Comparison of ENCODE assay signal across 22 cellular contexts in genomic region chr3:78134496-78134895, GRCh38.
DNase-seq lines count a peak whose midpoint lies in the region; ATAC-seq and TF ChIP-seq lines count a peak whose summit lies in the region.
"Had no signal": no experiment of that assay in that cellular context is flagged by ENCODE, and none has a peak within 500 bp of the region (broad histone marks: within the 10 kb centered on the region; RNA-seq: fewer than 3 reads in every experiment).

No MANE protein-coding gene starts in this region.

- no peak overlapping the region for H3K4me3 Mint-ChIP-seq in endodermal cell
- no peak overlapping the region for H3K4me3 Mint-ChIP-seq in naive thymus-derived CD4-positive, alpha-beta T cell
- H3K4me3 Mint-ChIP-seq: B cell; CD4-positive, alpha-beta T cell; CD8-positive, alpha-beta T cell had no signal

- H3K56ac ChIP-seq in mesendoderm (ENCODE audit: low read length), result no peak overlapping the region

- H3K27ac ChIP-seq in Karpas-422 (ENCODE audit: low read length) (no peak overlapping the region; the same call in 1 of the 2 replicates), endodermal cell (ENCODE audit: low read depth, low read length) (no peak overlapping the region), mesendoderm (ENCODE audit: low read depth, low read length) (no peak overlapping the region)
- no peak overlapping the region for H3K27ac ChIP-seq in naive thymus-derived CD4-positive, alpha-beta T cell (ENCODE audit: low read depth, low read length)
- H3K27ac ChIP-seq: 22Rv1; A549; BLaER1 treated with 17β-estradiol and CSF1 and Interleukin-3, amounts not matched to agents 10 nM and 100 nM; C4-2B had no signal

- H2BK15ac ChIP-seq in mesendoderm (replicated peaks; ENCODE audit: low read depth), result no peak overlapping the region

- H2AFZ ChIP-seq in Karpas-422 (ENCODE audit: low read length), result peak overlapping the region; percentile 29; the same call in 1 of the 2 replicates

- no peaks in the 10 kb centered on the region for H3K36me3 Mint-ChIP-seq in endodermal cell (ENCODE audit: low read depth)
- peaks cover 0 to 2% (median 0%) of the 10 kb centered on the region in 5 donors for H3K36me3 Mint-ChIP-seq in naive thymus-derived CD4-positive, alpha-beta T cell
- H3K36me3 Mint-ChIP-seq: CD8-positive, alpha-beta T cell had no signal

- H3K79me2 ChIP-seq in Karpas-422 (ENCODE audit: low read length), result no peaks in the 10 kb centered on the region
- H3K79me2 ChIP-seq in mesendoderm (ENCODE audit: control insufficient read depth, insufficient read depth, low read length), result no peaks in the 10 kb centered on the region

- H4K20me1 ChIP-seq in Karpas-422 (ENCODE audit: insufficient read depth, low read depth, low read length), result no peaks in the 10 kb centered on the region
- H4K20me1 ChIP-seq: BLaER1 treated with 17β-estradiol and CSF1 and Interleukin-3, amounts not matched to agents 10 nM and 100 nM had no signal

- H3K27me3 Mint-ChIP-seq in endodermal cell (ENCODE audit: insufficient read depth), result no peaks in the 10 kb centered on the region
- no peaks in the 10 kb centered on the region for H3K27me3 Mint-ChIP-seq in naive thymus-derived CD4-positive, alpha-beta T cell
- H3K27me3 Mint-ChIP-seq: B cell; CD4-positive, alpha-beta T cell had no signal

- H3K9me3 ChIP-seq in Karpas-422 (ENCODE audit: low read length), result no peaks in the 10 kb centered on the region
- no peaks in the 10 kb centered on the region for H3K9me3 ChIP-seq in endodermal cell (ENCODE audit: control insufficient read depth, low read length)
- no peaks in the 10 kb centered on the region for H3K9me3 ChIP-seq in naive thymus-derived CD4-positive, alpha-beta T cell (ENCODE audit: control insufficient read depth in 2 of 3, low read length in 3 of 3)
- H3K9me3 ChIP-seq: A549, Caco-2 had no signal

- H3K9me3 Mint-ChIP-seq in endodermal cell, result no peaks in the 10 kb centered on the region
- H3K9me3 Mint-ChIP-seq in naive thymus-derived CD4-positive, alpha-beta T cell, result peaks cover 0 to 21% (median 5%) of the 10 kb centered on the region in 11 donors

- DNase-seq in Karpas-422, result no peak
- peak; percentile 65 for DNase-seq in endodermal cell
- peak; percentile 30 for DNase-seq in mesendoderm
- no peak for DNase-seq in naive thymus-derived CD4-positive, alpha-beta T cell
- DNase-seq: AML-193; Caco-2; Calu3; CD4-positive, alpha-beta T cell; CD8-positive, alpha-beta T cell; DMS153; DMS53; DMS79; DND-41; EL; GDM1 had no signal

- no peak overlapping the region for H3K4ac ChIP-seq in mesendoderm (ENCODE audit: low read depth, low read length)

- H3K9ac ChIP-seq in Karpas-422 (ENCODE audit: low read length) (no peak overlapping the region), endodermal cell (ENCODE audit: extremely low read depth, low read length, poor library complexity, severe bottlenecking) (no peak overlapping the region), mesendoderm (ENCODE audit: low read length) (no peak overlapping the region)
- H3K9ac ChIP-seq: BLaER1 treated with 17β-estradiol and CSF1 and Interleukin-3, amounts not matched to agents 10 nM and 100 nM had no signal

- TF ChIP-seq CTCF in endodermal cell (conservative IDR thresholded peaks at IDR 0.05), result no peak

- no peak overlapping the region for H3K23ac ChIP-seq in mesendoderm (ENCODE audit: low read length)

- H2BK5ac ChIP-seq in mesendoderm (ENCODE audit: low read length), result no peak overlapping the region

- H3K36me3 ChIP-seq in Karpas-422 (ENCODE audit: insufficient read depth, low read length) (no peaks in the 10 kb centered on the region), endodermal cell (ENCODE audit: control insufficient read depth, insufficient read depth, low read length) (no peaks in the 10 kb centered on the region), mesendoderm (ENCODE audit: control insufficient read depth, insufficient read depth, low read length) (no peaks in the 10 kb centered on the region)
- no peaks in the 10 kb centered on the region for H3K36me3 ChIP-seq in naive thymus-derived CD4-positive, alpha-beta T cell (ENCODE audit: control insufficient read depth in 2 of 3, insufficient read depth in 3 of 3, low read length in 3 of 3)
- H3K36me3 ChIP-seq: BLaER1 treated with 17β-estradiol and CSF1 and Interleukin-3, amounts not matched to agents 10 nM and 100 nM had no signal

- CTCF ChIA-PET in naive thymus-derived CD4-positive, alpha-beta T cell (lab: Charles Lee), result no interaction called here

- H3K27me3 ChIP-seq in Karpas-422 (ENCODE audit: low read length), result no peaks in the 10 kb centered on the region
- H3K27me3 ChIP-seq in endodermal cell (ENCODE audit: control insufficient read depth, insufficient read depth, low read length, poor library complexity, severe bottlenecking), result no peaks in the 10 kb centered on the region
- H3K27me3 ChIP-seq in mesendoderm (ENCODE audit: insufficient read depth, low read length, poor library complexity), result no peaks in the 10 kb centered on the region
- no peaks in the 10 kb centered on the region for H3K27me3 ChIP-seq in naive thymus-derived CD4-positive, alpha-beta T cell (ENCODE audit: control insufficient read depth in 2 of 2, insufficient read depth in 2 of 2, low read length in 2 of 2)
- H3K27me3 ChIP-seq: BLaER1 treated with 17β-estradiol and CSF1 and Interleukin-3, amounts not matched to agents 10 nM and 100 nM had no signal

- intact Hi-C loops in naive thymus-derived CD4-positive, alpha-beta T cell (cut with micrococcal nuclease), result no loop called here

- peaks cover 8% of the 10 kb centered on the region for H3K4me1 Mint-ChIP-seq in endodermal cell
- no peaks in the 10 kb centered on the region for H3K4me1 Mint-ChIP-seq in naive thymus-derived CD4-positive, alpha-beta T cell
- H3K4me1 Mint-ChIP-seq: B cell had no signal

- 89 to 90% methylated on average over 2 to 3 of the region's 3 CpGs for WGBS in endodermal cell (ENCODE audit: insufficient coverage in 1 of 2, insufficient read length in 1 of 2), 2 experiments
- whole genome bisulfite sequencing in mesendoderm (ENCODE audit: extremely low coverage, insufficient coverage, low lambda C conversion rate), result no CpG with 5 or more reads among the region's 3 CpGs

- no peak overlapping the region for H4K8ac ChIP-seq in mesendoderm (ENCODE audit: low read depth, low read length)

- H3K79me1 ChIP-seq in mesendoderm (ENCODE audit: low read length), result no peaks in the 10 kb centered on the region

- ATAC-seq in naive thymus-derived CD4-positive, alpha-beta T cell, result no peak
- ATAC-seq in HG03196 (IDR thresholded peaks at IDR 0.05; ENCODE audit: unreplicated experiment), result no peak
- ATAC-seq: A549; CD8-positive, alpha-beta T cell; GM12878 had no signal

- POLR2A ChIA-PET in naive thymus-derived CD4-positive, alpha-beta T cell (lab: Charles Lee), result no interaction called here

- no peak overlapping the region for H3K18ac ChIP-seq in mesendoderm (ENCODE audit: low read length)

- H2BK120ac ChIP-seq in mesendoderm (ENCODE audit: low read depth, low read length), result no peak overlapping the region

- no peak overlapping the region for H3K4me2 ChIP-seq in Karpas-422 (ENCODE audit: low read depth, low read length, poor library complexity, severe bottlenecking)
- H3K4me2 ChIP-seq in mesendoderm (ENCODE audit: low read length), result no peak overlapping the region
- H3K4me2 ChIP-seq: A549; BLaER1 treated with 17β-estradiol and CSF1 and Interleukin-3, amounts not matched to agents 10 nM and 100 nM had no signal

- H3K9me2 ChIP-seq in Karpas-422 (replicated peaks; ENCODE audit: insufficient read depth, low read length), result no peaks in the 10 kb centered on the region

- H3K4me1 ChIP-seq in Karpas-422 (ENCODE audit: low read length) (peaks cover 52% of the 10 kb centered on the region), endodermal cell (ENCODE audit: control insufficient read depth, insufficient read depth, low read length) (no peaks in the 10 kb centered on the region), mesendoderm (ENCODE audit: control insufficient read depth, low read depth, low read length) (no peaks in the 10 kb centered on the region)
- no peaks in the 10 kb centered on the region for H3K4me1 ChIP-seq in naive thymus-derived CD4-positive, alpha-beta T cell (ENCODE audit: control insufficient read depth in 2 of 2, insufficient read depth in 2 of 2, low read length in 2 of 2)
- H3K4me1 ChIP-seq: A549, Caco-2 had no signal

- no peak overlapping the region for H4K5ac ChIP-seq in mesendoderm (ENCODE audit: low read length)

- no peak overlapping the region for H2AK5ac ChIP-seq in mesendoderm (ENCODE audit: low read length)

- no peak overlapping the region for H3K27ac Mint-ChIP-seq in endodermal cell
- H3K27ac Mint-ChIP-seq in naive thymus-derived CD4-positive, alpha-beta T cell, result no peak overlapping the region
- H3K27ac Mint-ChIP-seq: B cell; CD4-positive, alpha-beta T cell; CD8-positive, alpha-beta T cell had no signal

- H3K4me3 ChIP-seq in Karpas-422 (ENCODE audit: low read length) (no peak overlapping the region), endodermal cell (ENCODE audit: low read length) (no peak overlapping the region), mesendoderm (ENCODE audit: low read length) (no peak overlapping the region)
- no peak overlapping the region for H3K4me3 ChIP-seq in naive thymus-derived CD4-positive, alpha-beta T cell (ENCODE audit: low read length)
- H3K4me3 ChIP-seq: A549; BLaER1 treated with 17β-estradiol and CSF1 and Interleukin-3, amounts not matched to agents 10 nM and 100 nM; GM12878 had no signal

Comparison
In these comparisons a context has a peak if more than half of its experiments do, and no peak if none do; other contexts are left out.
1. DNase-seq: peak in endodermal cell (single experiment) and mesendoderm (single experiment); none in Karpas-422 (single experiment) and naive thymus-derived CD4-positive, alpha-beta T cell (0 of 9).